Comparison of ENCODE assay signal across 10 cellular contexts in genomic region chr9:121073038-121073437, GRCh38. TPM values are rescaled to one million over a fixed set of nuclear protein-coding genes. Genes with fewer than 3 reads are reported as not detected.
DNase-seq lines count a peak whose midpoint lies in the region; ATAC-seq and TF ChIP-seq lines count a peak whose summit lies in the region.
"Had no signal": no experiment of that assay in that cellular context is flagged by ENCODE, and none has a peak within 500 bp of the region (broad histone marks: within the 10 kb centered on the region; RNA-seq: fewer than 3 reads in every experiment).

No MANE protein-coding gene starts in this region.

- DNase-seq in NCI-H2196 (lab: John Stamatoyannopoulos, UW; ENCODE audit: unreplicated experiment), result peak; percentile 5
- DNase-seq in NCI-H2196 treated with DMSO at 0.1 percent for 48 hours (lab: John Stamatoyannopoulos, UW; ENCODE audit: unreplicated experiment), result no peak
- peak in 1 of 3 donors; percentile 60 for DNase-seq in Peyer's patch
- DNase-seq in fibroblast of mammary gland (ENCODE audit: low read depth), result peak; percentile 93
- no peak for DNase-seq in stimulated activated naive B cell treated with anti-CD40 and anti-IgM and Interleukin-4, amounts not matched to agents 10 μg/mL and 1 μg/mL and 100 μg/mL, for 72 hours
- no peak for DNase-seq in A172 (ENCODE audit: low spot score)
- no peak for DNase-seq in trophoblast cell

- no peak for ATAC-seq in stimulated activated naive B cell treated with anti-CD40 and anti-IgM and Interleukin-4, amounts not matched to agents 10 μg/mL and 1 μg/mL and 100 μg/mL, for 72 hours (replicated peaks)
- no peak for ATAC-seq in HG03565 (IDR thresholded peaks at IDR 0.05; ENCODE audit: unreplicated experiment)
- ATAC-seq: K562 had no signal

- TF ChIP-seq CTCF in Peyer's patch (IDR thresholded peaks at IDR 0.05) (no peak), fibroblast of mammary gland (conservative IDR thresholded peaks at IDR 0.05; ENCODE audit: control insufficient read depth, insufficient read depth, low read depth, low read length) (no peak)

- peaks cover 8 to 14% of the 10 kb centered on the region in 2 donors for H3K36me3 Mint-ChIP-seq in stimulated activated naive B cell treated with anti-CD40 and anti-IgM and Interleukin-4, amounts not matched to agents 10 μg/mL and 1 μg/mL and 100 μg/mL, for 72 hours

- H3K36me3 ChIP-seq in Peyer's patch (no peaks in the 10 kb centered on the region), trophoblast cell (ENCODE audit: control insufficient read depth in 1 of 2, insufficient read depth in 2 of 2, low read length in 2 of 2) (no peaks in the 10 kb centered on the region)

- H3K4me1 Mint-ChIP-seq in stimulated activated naive B cell treated with anti-CD40 and anti-IgM and Interleukin-4, amounts not matched to agents 10 μg/mL and 1 μg/mL and 100 μg/mL, for 72 hours, result peaks cover 26 to 67% of the 10 kb centered on the region in 2 donors

- peak overlapping the region; percentile 53 to 98 for H3K4me3 Mint-ChIP-seq in stimulated activated naive B cell treated with anti-CD40 and anti-IgM and Interleukin-4, amounts not matched to agents 10 μg/mL and 1 μg/mL and 100 μg/mL, for 72 hours

- H3K27me3 ChIP-seq in Peyer's patch, result no peaks in the 10 kb centered on the region
- peaks cover 4% of the 10 kb centered on the region for H3K27me3 ChIP-seq in trophoblast cell (ENCODE audit: insufficient read depth, low read length)

- no peak overlapping the region for H2BK12ac ChIP-seq in trophoblast cell (ENCODE audit: low read length)

- H3K14ac ChIP-seq in trophoblast cell (ENCODE audit: low read length), result no peak overlapping the region

- no peak overlapping the region for H3K23ac ChIP-seq in trophoblast cell (ENCODE audit: low read length)

- peaks cover 4% of the 10 kb centered on the region for H3K79me1 ChIP-seq in trophoblast cell (ENCODE audit: low read length)

- no peak overlapping the region for H4K12ac ChIP-seq in trophoblast cell (ENCODE audit: low read depth, low read length)

- no peak overlapping the region for H3K4me3 ChIP-seq in Peyer's patch
- peak overlapping the region; percentile 87 for H3K4me3 ChIP-seq in fibroblast of mammary gland (ENCODE audit: control insufficient read depth, low read depth, low read length)
- no peak overlapping the region for H3K4me3 ChIP-seq in trophoblast cell (ENCODE audit: low read depth, low read length)
- H3K4me3 ChIP-seq: K562 had no signal

- H3K9me3 Mint-ChIP-seq in stimulated activated naive B cell treated with anti-CD40 and anti-IgM and Interleukin-4, amounts not matched to agents 10 μg/mL and 1 μg/mL and 100 μg/mL, for 72 hours, result peaks cover 4 to 11% of the 10 kb centered on the region in 2 donors

- H3K9ac ChIP-seq in trophoblast cell (ENCODE audit: low read length), result no peak overlapping the region

- peaks cover 5% of the 10 kb centered on the region for H3K79me2 ChIP-seq in trophoblast cell (ENCODE audit: control insufficient read depth, insufficient read depth, low read length, poor library complexity)

- H2BK5ac ChIP-seq in trophoblast cell (ENCODE audit: low read depth, low read length, poor library complexity), result no peak overlapping the region

- H3K4me2 ChIP-seq in trophoblast cell (ENCODE audit: low read length), result no peak overlapping the region

- H4K8ac ChIP-seq in trophoblast cell (ENCODE audit: low read depth, low read length), result no peak overlapping the region

- WGBS in trophoblast cell (ENCODE audit: extremely low coverage, insufficient coverage, insufficient read length), result no CpG with 5 or more reads among the region's 4 CpGs

- no peak overlapping the region for H4K91ac ChIP-seq in trophoblast cell (ENCODE audit: low read depth, low read length)

- no peaks in the 10 kb centered on the region for H3K27me3 Mint-ChIP-seq in stimulated activated naive B cell treated with anti-CD40 and anti-IgM and Interleukin-4, amounts not matched to agents 10 μg/mL and 1 μg/mL and 100 μg/mL, for 72 hours

- no peak overlapping the region for H2AK5ac ChIP-seq in trophoblast cell (ENCODE audit: low read length)

- no peak overlapping the region for H2BK120ac ChIP-seq in trophoblast cell (ENCODE audit: insufficient read depth, low read length, poor library complexity)

- H3K9me3 ChIP-seq in Peyer's patch (no peaks in the 10 kb centered on the region), trophoblast cell (ENCODE audit: insufficient read depth, low read depth, low read length) (no peaks in the 10 kb centered on the region)

- no peak overlapping the region for H3K4ac ChIP-seq in trophoblast cell (ENCODE audit: low read depth, low read length)

- peak overlapping the region; percentile 100 for H3K27ac Mint-ChIP-seq in stimulated activated naive B cell treated with anti-CD40 and anti-IgM and Interleukin-4, amounts not matched to agents 10 μg/mL and 1 μg/mL and 100 μg/mL, for 72 hours

- no peak for TF ChIP-seq POLR2A in Peyer's patch (IDR thresholded peaks at IDR 0.05)

- peak overlapping the region in 3 of 4 donors; percentile 67 to 91 (median 78) for H3K27ac ChIP-seq in Peyer's patch
- no peak overlapping the region for H3K27ac ChIP-seq in trophoblast cell (ENCODE audit: low read depth, low read length)
- H3K27ac ChIP-seq: epithelial cell of prostate had no signal

- no peak overlapping the region for H3K18ac ChIP-seq in trophoblast cell (ENCODE audit: low read length)

- H3K4me1 ChIP-seq in Peyer's patch (peaks cover 0 to 9% (median 2%) of the 10 kb centered on the region in 4 donors), trophoblast cell (ENCODE audit: control insufficient read depth in 1 of 2, insufficient read depth in 2 of 2, low read length in 2 of 2) (peaks cover 6 to 7% of the 10 kb centered on the region in 2 experiments)

- no peak overlapping the region for H2AFZ ChIP-seq in trophoblast cell (ENCODE audit: insufficient read depth, low read length, poor library complexity)

RNA-seq across cellular contexts. Expression of gene CNTRL, which starts 1.7 kb away (rescaled TPM):
- total RNA-seq in Peyer's patch, result 100 to 1,000 TPM in 1 of 4 donors, 10 to 100 TPM in 2, 1 to 10 TPM in 1; 5.1 to 113 (median 13.7) TPM
- 31.3 and 31.7 TPM in 2 replicates for total RNA-seq in A172 (2014; rRNA removed; shearing (Covaris generic))
- 5.5 and 6.8 TPM in 2 replicates for polyA plus RNA-seq in trophoblast cell (2013)

RNA-seq across cellular contexts. Expression of gene C5, which starts 23.0 kb away (rescaled TPM):
- total RNA-seq in Peyer's patch, result 1 to 10 TPM; 1.2 to 8.6 (median 2.1) TPM
- 6.3 and 11.5 TPM in 2 replicates for total RNA-seq in A172 (2014; rRNA removed; shearing (Covaris generic))
- 6.0 and 8.2 TPM in 2 replicates for polyA plus RNA-seq in trophoblast cell (2013)

Comparison
In these comparisons a context has a peak if more than half of its experiments do, and no peak if none do; other contexts are left out.
1. DNase-seq: peak in NCI-H2196 (single experiment) and fibroblast of mammary gland (single experiment); none in NCI-H2196 treated with DMSO at 0.1 percent for 48 hours (single experiment), stimulated activated naive B cell treated with anti-CD40 and anti-IgM and Interleukin-4, amounts not matched to agents 10 μg/mL and 1 μg/mL and 100 μg/mL, for 72 hours (single experiment), A172 (single experiment) and trophoblast cell (0 of 2).